In the genomic region with DNA sequence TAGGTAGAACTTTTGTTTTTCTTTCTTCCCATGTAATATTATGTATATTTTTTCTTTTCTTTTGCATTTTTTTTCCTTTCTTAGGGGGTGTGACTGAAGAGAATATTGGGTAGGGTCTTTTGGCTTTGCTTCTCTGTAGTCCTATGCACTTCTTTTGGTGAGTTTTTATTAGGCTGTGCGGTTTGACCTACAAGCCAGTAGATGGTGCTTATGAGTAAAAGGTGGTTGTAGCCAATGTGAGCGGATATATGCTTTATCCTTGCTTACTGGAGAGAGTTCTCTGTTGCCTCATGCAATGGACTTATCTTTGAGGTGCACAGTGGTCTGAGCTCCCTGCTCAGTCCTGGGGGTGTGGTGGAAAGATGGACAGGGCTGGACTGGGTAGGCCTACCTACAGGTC, we compare ENCODE assay signal across 14 cellular contexts. TPM values are rescaled to one million over a fixed set of nuclear protein-coding genes. Genes with fewer than 3 reads are reported as not detected.
DNase-seq lines count a peak whose midpoint lies in the region; ATAC-seq and TF ChIP-seq lines count a peak whose summit lies in the region.
"Had no signal": no experiment of that assay in that cellular context is flagged by ENCODE, and none has a peak within 500 bp of the region (broad histone marks: within the 10 kb centered on the region; RNA-seq: fewer than 3 reads in every experiment).

No MANE protein-coding gene starts in this region.

- DNase-seq in D341Med (ENCODE audit: low spot score) = peak; percentile 45
- no peak for DNase-seq in HFF-Myc (ENCODE audit: extremely low read depth, low read depth)
- DNase-seq in RWPE2 (ENCODE audit: low spot score) = no peak
- peak; percentile 43 for DNase-seq in iris pigment epithelial cell (ENCODE audit: low read depth)
- DNase-seq in sigmoid colon = no peak
- DNase-seq in NCI-H1048 (lab: John Stamatoyannopoulos, UW) = no peak
- no peak for DNase-seq in body of pancreas
- no peak for DNase-seq in NCI-H1436 treated with DMSO at 0.1 percent for 48 hours (lab: John Stamatoyannopoulos, UW)
- DNase-seq: activated CD4-positive, alpha-beta T cell treated with anti-CD3 and anti-CD28 coated beads for 4 hours; activated naive CD4-positive, alpha-beta T cell treated with Interleukin-2 at 50 U/mL for 16 hours; effector memory CD8-positive, alpha-beta T cell; nephron progenitor cell; SIG-M5; testis had no signal

- ATAC-seq in RWPE2 (ENCODE audit: low read depth) (no peak), body of pancreas (no peak)
- ATAC-seq: effector memory CD8-positive, alpha-beta T cell had no signal

- H3K27me3 ChIP-seq in RWPE2 (ENCODE audit: insufficient read depth, poor library complexity, severe bottlenecking) (no peaks in the 10 kb centered on the region), sigmoid colon (no peaks in the 10 kb centered on the region), body of pancreas (no peaks in the 10 kb centered on the region)
- H3K27me3 ChIP-seq: testis had no signal

- 63 to 80% methylated on average over 2 of the region's 2 CpGs for WGBS in sigmoid colon, 2 donors
- WGBS in body of pancreas, 2 donors = 77 to 86% methylated on average over 2 of the region's 2 CpGs

- H3K4me1 ChIP-seq in RWPE2 (ENCODE audit: insufficient read depth, poor library complexity, severe bottlenecking) = no peaks in the 10 kb centered on the region
- H3K4me1 ChIP-seq in sigmoid colon = peaks cover 0 to 3% (median 0%) of the 10 kb centered on the region in 4 donors
- no peaks in the 10 kb centered on the region for H3K4me1 ChIP-seq in body of pancreas
- H3K4me1 ChIP-seq: testis had no signal

- no peaks in the 10 kb centered on the region for H3K36me3 ChIP-seq in RWPE2 (ENCODE audit: low read depth)
- no peaks in the 10 kb centered on the region for H3K36me3 ChIP-seq in sigmoid colon
- no peaks in the 10 kb centered on the region for H3K36me3 ChIP-seq in body of pancreas (replicated peaks in 1 of 2; ENCODE audit: insufficient read depth in 1 of 2, low read depth in 2 of 2)

- TF ChIP-seq CTCF in HFF-Myc (IDR thresholded peaks at IDR 0.05; ENCODE audit: low read depth, low read length, missing control alignments) (peak; percentile 23), RWPE2 (IDR thresholded peaks at IDR 0.05; ENCODE audit: poor library complexity, severe bottlenecking) (peak; percentile 9), sigmoid colon (IDR thresholded peaks at IDR 0.05) (no peak), body of pancreas (IDR thresholded peaks at IDR 0.05) (no peak)

- TF ChIP-seq EP300 in sigmoid colon (IDR thresholded peaks at IDR 0.05) = no peak

- intact Hi-C loops in sigmoid colon (cut with DNase I) = no loop called here
- intact Hi-C loops in body of pancreas (cut with DNase I) = no loop called here

- H3K9me3 ChIP-seq in RWPE2 (ENCODE audit: severe bottlenecking) = no peaks in the 10 kb centered on the region
- no peaks in the 10 kb centered on the region for H3K9me3 ChIP-seq in sigmoid colon
- H3K9me3 ChIP-seq in body of pancreas = no peaks in the 10 kb centered on the region
- H3K9me3 ChIP-seq: testis had no signal

- no peak overlapping the region for H3K27ac ChIP-seq in RWPE2 (ENCODE audit: poor library complexity, severe bottlenecking)
- no peak overlapping the region for H3K27ac ChIP-seq in sigmoid colon
- no peak overlapping the region for H3K27ac ChIP-seq in body of pancreas
- H3K27ac ChIP-seq: testis had no signal

- TF ChIP-seq POLR2A in sigmoid colon (IDR thresholded peaks at IDR 0.05) = no peak
- TF ChIP-seq POLR2A in body of pancreas (IDR thresholded peaks at IDR 0.05) = no peak

- no peak overlapping the region for H3K4me3 ChIP-seq in HFF-Myc (replicated peaks; ENCODE audit: low read depth, low read length)
- H3K4me3 ChIP-seq in RWPE2 (ENCODE audit: severe bottlenecking) = no peak overlapping the region
- no peak overlapping the region for H3K4me3 ChIP-seq in sigmoid colon
- no peak overlapping the region for H3K4me3 ChIP-seq in body of pancreas
- H3K4me3 ChIP-seq: testis had no signal

RNA-seq across cellular contexts. Expression of gene DSEL, which starts 52.7 kb away (rescaled TPM):
- total RNA-seq in sigmoid colon = 10 to 100 TPM in 3 of 4 donors, 1 to 10 TPM in 1; 7.9 to 15.3 (median 13.0) TPM
- polyA plus RNA-seq in sigmoid colon = under 1 TPM; 0.23 to 0.93 (median 0.60) TPM
- 1 to 10 TPM; 4.2 to 5.9 TPM for total RNA-seq in body of pancreas

Comparison
In these comparisons a context has a peak if more than half of its experiments do, and no peak if none do; other contexts are left out.
1. DNase-seq: peak in D341Med (single experiment) and iris pigment epithelial cell (single experiment); none in HFF-Myc (single experiment), RWPE2 (single experiment), sigmoid colon (single experiment), NCI-H1048 (single experiment), body of pancreas (0 of 4) and NCI-H1436 treated with DMSO at 0.1 percent for 48 hours (single experiment).
2. CTCF ChIP-seq: peak in HFF-Myc (single experiment) and RWPE2 (single experiment); none in sigmoid colon (0 of 4) and body of pancreas (0 of 7).